Comparison of ENCODE assay signal across 1 cellular context in genomic region chr1:67169932-67170331, GRCh38.
TF ChIP-seq lines count a peak whose summit lies in the region.

No MANE protein-coding gene starts in this region.

TF ChIP-seq in HepG2, 621 proteins besides CTCF, POLR2A, EP300 and RAD21 (continued from another document):
- peak; percentile 58 for TF ChIP-seq ARID5B (CRISPR knock-in tag; IDR thresholded peaks at IDR 0.05)
- no peak for TF ChIP-seq ZMYM4 (CRISPR knock-in tag; IDR thresholded peaks at IDR 0.05)
- TF ChIP-seq MIXL1 (CRISPR knock-in tag; IDR thresholded peaks at IDR 0.05), result 0 out of 2 replicates have a peak, but pooled peaks have one; percentile 45
- TF ChIP-seq GATAD2A (CRISPR knock-in tag; IDR thresholded peaks at IDR 0.05), result peak; percentile 51
- TF ChIP-seq SOX13 (IDR thresholded peaks at IDR 0.05), result no peak
- TF ChIP-seq SOX13 (CRISPR knock-in tag; conservative IDR thresholded peaks at IDR 0.05 in 1 of 2, IDR thresholded peaks at IDR 0.05 in 1 of 2), result 0 out of 4 replicates have a peak, but pooled peaks of 1 of the 2 experiments have one; percentile 20
- no peak for TF ChIP-seq WIZ (CRISPR knock-in tag; IDR thresholded peaks at IDR 0.05)
- no peak for TF ChIP-seq AHR (CRISPR knock-in tag; IDR thresholded peaks at IDR 0.05)
- no peak for TF ChIP-seq SOX6 (IDR thresholded peaks at IDR 0.05)
- peak; percentile 16; the same call in 1 of the 2 replicates for TF ChIP-seq SOX6 (CRISPR knock-in tag; IDR thresholded peaks at IDR 0.05)
- TF ChIP-seq CEBPG (CRISPR knock-in tag; IDR thresholded peaks at IDR 0.05), result peak; percentile 66
- TF ChIP-seq TBX3 (IDR thresholded peaks at IDR 0.05; ENCODE audit: borderline replicate concordance), result no peak
